2 cellular contexts compared by ENCODE assay signal in genomic region chr1:161330346-161330745, GRCh38.
TF ChIP-seq lines count a peak whose summit lies in the region.

No MANE protein-coding gene starts in this region.

TF ChIP-seq in GM12878, 131 proteins besides CTCF, POLR2A, EP300 and RAD21:
- TF ChIP-seq MEF2B (IDR thresholded peaks at IDR 0.05; ENCODE audit: partially characterized antibody, poor library complexity, severe bottlenecking) (no peak), NFYA (IDR thresholded peaks at IDR 0.05; ENCODE audit: borderline replicate concordance, low read depth, low read length) (no peak)

TF ChIP-seq in HEK293T, 16 proteins besides CTCF, POLR2A, EP300 and RAD21:
- TF ChIP-seq ELF4 (IDR thresholded peaks at IDR 0.05) (no peak), PKNOX1 (IDR thresholded peaks at IDR 0.05) (no peak), FOXM1 (IDR thresholded peaks at IDR 0.05; ENCODE audit: borderline replicate concordance) (no peak), FOXK2 (IDR thresholded peaks at IDR 0.05) (no peak), SUZ12 (IDR thresholded peaks at IDR 0.05) (no peak), CTBP1 (IDR thresholded peaks at IDR 0.05; ENCODE audit: borderline replicate concordance) (no peak), HDGF (IDR thresholded peaks at IDR 0.05; ENCODE audit: borderline replicate concordance) (no peak)
